Comparison of ENCODE assay signal across 1 cellular context in genomic region chr1:234601217-234602017, GRCh38.
TF ChIP-seq lines count a peak whose summit lies in the region.

No MANE protein-coding gene starts in this region.

TF ChIP-seq in HepG2, 621 proteins besides CTCF, POLR2A, EP300 and RAD21 (continued from another document and continues in another):
- TF ChIP-seq HNF4G (IDR thresholded peaks at IDR 0.05; ENCODE audit: borderline replicate concordance, low read depth, low read length), result no peak
- TF ChIP-seq HNF4G (CRISPR knock-in tag; IDR thresholded peaks at IDR 0.05; ENCODE audit: borderline replicate concordance, low read depth), result no peak
- no peak for TF ChIP-seq ZMYM2 (CRISPR knock-in tag; IDR thresholded peaks at IDR 0.05)
- TF ChIP-seq PITX1 (CRISPR knock-in tag; IDR thresholded peaks at IDR 0.05), result no peak
- TF ChIP-seq POLR2AphosphoS5 (IDR thresholded peaks at IDR 0.05; ENCODE audit: low read depth, low read length), result peak; percentile 73
- TF ChIP-seq KAT2B (IDR thresholded peaks at IDR 0.05; ENCODE audit: borderline replicate concordance, low read depth, low read length), result no peak
- TF ChIP-seq ESRRA (CRISPR knock-in tag; IDR thresholded peaks at IDR 0.05; ENCODE audit: low read depth), result no peak
- TF ChIP-seq ZBTB7B (CRISPR knock-in tag; IDR thresholded peaks at IDR 0.05), result no peak
- no peak for TF ChIP-seq HES4 (CRISPR knock-in tag; IDR thresholded peaks at IDR 0.05; ENCODE audit: borderline replicate concordance)
- no peak for TF ChIP-seq ZNF770 (CRISPR knock-in tag; IDR thresholded peaks at IDR 0.05)
- no peak for TF ChIP-seq ZNF605 (CRISPR knock-in tag; IDR thresholded peaks at IDR 0.05)
- TF ChIP-seq HMGXB4 (CRISPR knock-in tag; IDR thresholded peaks at IDR 0.05; ENCODE audit: borderline replicate concordance in 1 of 2, low read depth in 1 of 2), result no peak
- TF ChIP-seq ZNF430 (CRISPR knock-in tag; IDR thresholded peaks at IDR 0.05), result no peak
- no peak for TF ChIP-seq ZNF570 (CRISPR knock-in tag; IDR thresholded peaks at IDR 0.05; ENCODE audit: borderline replicate concordance)
- TF ChIP-seq, protein P1, sequence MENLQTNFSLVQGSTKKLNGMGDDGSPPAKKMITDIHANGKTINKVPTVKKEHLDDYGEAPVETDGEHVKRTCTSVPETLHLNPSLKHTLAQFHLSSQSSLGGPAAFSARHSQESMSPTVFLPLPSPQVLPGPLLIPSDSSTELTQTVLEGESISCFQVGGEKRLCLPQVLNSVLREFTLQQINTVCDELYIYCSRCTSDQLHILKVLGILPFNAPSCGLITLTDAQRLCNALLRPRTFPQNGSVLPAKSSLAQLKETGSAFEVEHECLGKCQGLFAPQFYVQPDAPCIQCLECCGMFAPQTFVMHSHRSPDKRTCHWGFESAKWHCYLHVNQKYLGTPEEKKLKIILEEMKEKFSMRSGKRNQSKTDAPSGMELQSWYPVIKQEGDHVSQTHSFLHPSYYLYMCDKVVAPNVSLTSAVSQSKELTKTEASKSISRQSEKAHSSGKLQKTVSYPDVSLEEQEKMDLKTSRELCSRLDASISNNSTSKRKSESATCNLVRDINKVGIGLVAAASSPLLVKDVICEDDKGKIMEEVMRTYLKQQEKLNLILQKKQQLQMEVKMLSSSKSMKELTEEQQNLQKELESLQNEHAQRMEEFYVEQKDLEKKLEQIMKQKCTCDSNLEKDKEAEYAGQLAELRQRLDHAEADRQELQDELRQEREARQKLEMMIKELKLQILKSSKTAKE (CRISPR knock-in tag; IDR thresholded peaks at IDR 0.05; ENCODE audit: borderline replicate concordance), result no peak
- no peak for TF ChIP-seq CENPX (CRISPR knock-in tag; IDR thresholded peaks at IDR 0.05)
- TF ChIP-seq ZNF713 (CRISPR knock-in tag; IDR thresholded peaks at IDR 0.05), result no peak
- TF ChIP-seq CHCHD3 (CRISPR knock-in tag; IDR thresholded peaks at IDR 0.05), result no peak
- no peak for TF ChIP-seq YY1 (IDR thresholded peaks at IDR 0.05; ENCODE audit: insufficient read depth, insufficient replicate concordance, low read depth, low read length)
- no peak for TF ChIP-seq CAMTA2 (CRISPR knock-in tag; IDR thresholded peaks at IDR 0.05; ENCODE audit: borderline replicate concordance)
- no peak for TF ChIP-seq ZNF569 (CRISPR knock-in tag; IDR thresholded peaks at IDR 0.05; ENCODE audit: borderline replicate concordance)
- no peak for TF ChIP-seq SCMH1 (CRISPR knock-in tag; IDR thresholded peaks at IDR 0.05; ENCODE audit: borderline replicate concordance)
- no peak for TF ChIP-seq ZBTB8A (CRISPR knock-in tag; IDR thresholded peaks at IDR 0.05; ENCODE audit: borderline replicate concordance, low read depth)
- TF ChIP-seq ZSCAN20 (CRISPR knock-in tag; IDR thresholded peaks at IDR 0.05; ENCODE audit: borderline replicate concordance), result no peak
- no peak for TF ChIP-seq UBTF (CRISPR knock-in tag; IDR thresholded peaks at IDR 0.05)
- no peak for TF ChIP-seq SOX13 (IDR thresholded peaks at IDR 0.05)
- TF ChIP-seq SOX13 (CRISPR knock-in tag; conservative IDR thresholded peaks at IDR 0.05 in 1 of 2, IDR thresholded peaks at IDR 0.05 in 1 of 2), result peak in 1 of 2 experiments; percentile 55; a peak in 1 of 4 replicates
- TF ChIP-seq, protein P2, sequence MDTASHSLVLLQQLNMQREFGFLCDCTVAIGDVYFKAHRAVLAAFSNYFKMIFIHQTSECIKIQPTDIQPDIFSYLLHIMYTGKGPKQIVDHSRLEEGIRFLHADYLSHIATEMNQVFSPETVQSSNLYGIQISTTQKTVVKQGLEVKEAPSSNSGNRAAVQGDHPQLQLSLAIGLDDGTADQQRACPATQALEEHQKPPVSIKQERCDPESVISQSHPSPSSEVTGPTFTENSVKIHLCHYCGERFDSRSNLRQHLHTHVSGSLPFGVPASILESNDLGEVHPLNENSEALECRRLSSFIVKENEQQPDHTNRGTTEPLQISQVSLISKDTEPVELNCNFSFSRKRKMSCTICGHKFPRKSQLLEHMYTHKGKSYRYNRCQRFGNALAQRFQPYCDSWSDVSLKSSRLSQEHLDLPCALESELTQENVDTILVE (CRISPR knock-in tag; IDR thresholded peaks at IDR 0.05), result 0 out of 2 replicates have a peak, but pooled peaks have one; percentile 46
- TF ChIP-seq HNRNPL (IDR thresholded peaks at IDR 0.05; ENCODE audit: low read depth, low read length), result 0 out of 2 replicates have a peak, but pooled peaks have one; percentile 6
- no peak for TF ChIP-seq HDAC1 (CRISPR knock-in tag; IDR thresholded peaks at IDR 0.05)
- TF ChIP-seq PREB (CRISPR knock-in tag; IDR thresholded peaks at IDR 0.05), result no peak
- no peak for TF ChIP-seq TOPORS (CRISPR knock-in tag; IDR thresholded peaks at IDR 0.05)
- peak; percentile 37 for TF ChIP-seq RARA (CRISPR knock-in tag; IDR thresholded peaks at IDR 0.05)
- TF ChIP-seq, protein P3, sequence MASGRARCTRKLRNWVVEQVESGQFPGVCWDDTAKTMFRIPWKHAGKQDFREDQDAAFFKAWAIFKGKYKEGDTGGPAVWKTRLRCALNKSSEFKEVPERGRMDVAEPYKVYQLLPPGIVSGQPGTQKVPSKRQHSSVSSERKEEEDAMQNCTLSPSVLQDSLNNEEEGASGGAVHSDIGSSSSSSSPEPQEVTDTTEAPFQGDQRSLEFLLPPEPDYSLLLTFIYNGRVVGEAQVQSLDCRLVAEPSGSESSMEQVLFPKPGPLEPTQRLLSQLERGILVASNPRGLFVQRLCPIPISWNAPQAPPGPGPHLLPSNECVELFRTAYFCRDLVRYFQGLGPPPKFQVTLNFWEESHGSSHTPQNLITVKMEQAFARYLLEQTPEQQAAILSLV (CRISPR knock-in tag; IDR thresholded peaks at IDR 0.05; ENCODE audit: borderline replicate concordance), result no peak
- no peak for TF ChIP-seq ZKSCAN1 (IDR thresholded peaks at IDR 0.05; ENCODE audit: low read length)
- TF ChIP-seq KLF16 (CRISPR knock-in tag; IDR thresholded peaks at IDR 0.05), result peak in 1 of 2 experiments; percentile 32; a peak in 1 of 4 replicates
- TF ChIP-seq GABPA (IDR thresholded peaks at IDR 0.05; ENCODE audit: low read depth, low read length), result no peak
- no peak for TF ChIP-seq GABPA (CRISPR knock-in tag; IDR thresholded peaks at IDR 0.05; ENCODE audit: low read depth)
- TF ChIP-seq ZNF839 (CRISPR knock-in tag; IDR thresholded peaks at IDR 0.05; ENCODE audit: borderline replicate concordance), result no peak
- no peak for TF ChIP-seq ELF1 (CRISPR knock-in tag; IDR thresholded peaks at IDR 0.05)
- no peak; the same call in 1 of the 2 replicates for TF ChIP-seq NCOA2 (CRISPR knock-in tag; IDR thresholded peaks at IDR 0.05)
- TF ChIP-seq MIER3 (CRISPR knock-in tag; IDR thresholded peaks at IDR 0.05; ENCODE audit: borderline replicate concordance), result no peak
- TF ChIP-seq MTERF4 (CRISPR knock-in tag; IDR thresholded peaks at IDR 0.05), result no peak
- no peak for TF ChIP-seq XRCC5 (optimal IDR thresholded peaks at IDR 0.05; ENCODE audit: low read length)
- no peak for TF ChIP-seq ZSCAN12 (CRISPR knock-in tag; IDR thresholded peaks at IDR 0.05)
- 0 out of 2 replicates have a peak, but pooled peaks have one; percentile 14 for TF ChIP-seq SIX4 (CRISPR knock-in tag; IDR thresholded peaks at IDR 0.05)
- TF ChIP-seq KDM5A (IDR thresholded peaks at IDR 0.05; ENCODE audit: borderline replicate concordance, low read length), result no peak
- TF ChIP-seq ARNT2 (CRISPR knock-in tag; IDR thresholded peaks at IDR 0.05; ENCODE audit: low read depth), result no peak
- no peak; the same call in 1 of the 2 replicates for TF ChIP-seq HDAC6 (IDR thresholded peaks at IDR 0.05; ENCODE audit: low read depth, low read length)
- no peak for TF ChIP-seq FOSL2 (CRISPR knock-in tag; IDR thresholded peaks at IDR 0.05)
- no peak for TF ChIP-seq ZNF580 (CRISPR knock-in tag; IDR thresholded peaks at IDR 0.05; ENCODE audit: borderline replicate concordance, low read depth)
- TF ChIP-seq HOXA7 (CRISPR knock-in tag; IDR thresholded peaks at IDR 0.05), result no peak
- TF ChIP-seq SETDB1 (CRISPR knock-in tag; IDR thresholded peaks at IDR 0.05; ENCODE audit: borderline replicate concordance), result no peak
- TF ChIP-seq, protein P4, sequence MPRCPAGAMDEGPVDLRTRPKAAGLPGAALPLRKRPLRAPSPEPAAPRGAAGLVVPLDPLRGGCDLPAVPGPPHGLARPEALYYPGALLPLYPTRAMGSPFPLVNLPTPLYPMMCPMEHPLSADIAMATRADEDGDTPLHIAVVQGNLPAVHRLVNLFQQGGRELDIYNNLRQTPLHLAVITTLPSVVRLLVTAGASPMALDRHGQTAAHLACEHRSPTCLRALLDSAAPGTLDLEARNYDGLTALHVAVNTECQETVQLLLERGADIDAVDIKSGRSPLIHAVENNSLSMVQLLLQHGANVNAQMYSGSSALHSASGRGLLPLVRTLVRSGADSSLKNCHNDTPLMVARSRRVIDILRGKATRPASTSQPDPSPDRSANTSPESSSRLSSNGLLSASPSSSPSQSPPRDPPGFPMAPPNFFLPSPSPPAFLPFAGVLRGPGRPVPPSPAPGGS (CRISPR knock-in tag; IDR thresholded peaks at IDR 0.05), result no peak
- TF ChIP-seq NFE2 (CRISPR knock-in tag; IDR thresholded peaks at IDR 0.05), result no peak
- TF ChIP-seq, protein P5, sequence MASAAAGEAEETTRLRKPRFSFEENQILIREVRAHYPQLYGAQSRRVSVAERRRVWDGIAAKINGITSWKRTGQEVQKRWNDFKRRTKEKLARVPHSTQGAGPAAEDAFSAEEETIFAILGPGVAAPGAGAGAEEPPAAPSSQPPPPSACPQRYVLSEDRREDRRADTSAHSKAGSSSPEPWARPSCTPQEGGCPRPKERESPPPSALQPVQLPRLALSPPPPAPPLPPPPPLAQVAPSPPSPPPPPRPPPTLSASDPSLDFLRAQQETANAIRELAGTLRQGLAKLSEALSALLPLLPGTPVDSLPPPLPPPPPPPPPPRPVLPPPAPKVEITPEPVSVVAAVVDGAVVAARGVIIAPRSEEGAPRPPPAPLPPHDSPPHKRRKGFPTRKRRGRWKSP (CRISPR knock-in tag; IDR thresholded peaks at IDR 0.05), result no peak
- no peak for TF ChIP-seq U2AF1 (optimal IDR thresholded peaks at IDR 0.05; ENCODE audit: low read depth, low read length)
- no peak for TF ChIP-seq ZNF101 (CRISPR knock-in tag; IDR thresholded peaks at IDR 0.05; ENCODE audit: borderline replicate concordance, low read depth)
